ENCODE assay signal across 8 cellular contexts in the genomic region with DNA sequence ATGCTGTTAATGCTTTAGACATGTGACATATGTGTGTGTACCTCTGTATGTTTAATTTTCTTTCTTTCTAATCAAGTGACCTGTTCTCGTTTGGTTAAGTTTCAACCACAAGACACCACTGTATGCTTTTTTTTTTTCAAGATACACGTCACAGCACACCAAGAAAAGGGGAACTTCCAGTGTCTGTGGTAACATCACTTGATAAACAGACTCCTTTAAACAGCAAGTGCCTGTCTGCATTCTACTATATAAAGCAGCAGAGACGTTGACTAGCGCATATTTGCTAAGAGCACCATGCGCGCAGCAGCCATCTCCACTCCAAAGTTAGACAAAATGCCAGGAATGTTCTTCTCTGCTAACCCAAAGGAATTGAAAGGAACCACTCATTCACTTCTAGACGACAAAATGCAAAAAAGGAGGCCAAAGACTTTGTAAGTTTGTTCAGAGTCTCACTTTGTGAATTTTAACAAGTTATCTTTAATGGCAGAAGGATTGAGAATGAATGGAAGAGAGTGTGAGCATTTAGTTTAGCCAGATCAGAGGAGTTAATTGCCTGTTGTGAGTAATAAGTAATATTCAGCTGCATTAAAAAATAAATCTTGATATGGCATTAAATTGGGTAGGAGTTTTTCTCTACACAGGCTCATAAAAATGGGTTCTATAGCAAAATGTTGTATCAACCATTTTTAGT. TPM values are rescaled to one million over a fixed set of nuclear protein-coding genes. Genes with fewer than 3 reads are reported as not detected.
DNase-seq lines count a peak whose midpoint lies in the region; ATAC-seq and TF ChIP-seq lines count a peak whose summit lies in the region.

A gene with protein sequence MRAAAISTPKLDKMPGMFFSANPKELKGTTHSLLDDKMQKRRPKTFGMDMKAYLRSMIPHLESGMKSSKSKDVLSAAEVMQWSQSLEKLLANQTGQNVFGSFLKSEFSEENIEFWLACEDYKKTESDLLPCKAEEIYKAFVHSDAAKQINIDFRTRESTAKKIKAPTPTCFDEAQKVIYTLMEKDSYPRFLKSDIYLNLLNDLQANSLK (plus strand): TSS at position 275 of the 691 bp plus-strand sequence. CDS start 20 bp downstream, at position 295.

- peak within 1 kb of the TSS; percentile 65 for H3K27ac ChIP-seq in CD8-positive, alpha-beta T cell (ENCODE audit: low read depth, low read length)
- H3K27ac ChIP-seq in left ventricle myocardium inferior (replicated peaks), result no peak within 1 kb of the TSS
- no peak within 1 kb of the TSS for H3K27ac ChIP-seq in PC-3 (ENCODE audit: low read length)

- H3K27ac Mint-ChIP-seq in CD8-positive, alpha-beta T cell, result peak within 1 kb of the TSS; percentile 93
- peak within 1 kb of the TSS; percentile 88 to 97 (median 97) for H3K27ac Mint-ChIP-seq in IgD-negative memory B cell

- CTCF ChIA-PET in CD8-positive, alpha-beta T cell (lab: Charles Lee), result no interaction called here
- CTCF ChIA-PET in activated CD8-positive, alpha-beta memory T cell treated with anti-CD3 and anti-CD28 coated beads for 36 hours (lab: Charles Lee), result no interaction called here
- CTCF ChIA-PET in PC-3 (lab: Charles Lee), result no interaction called here

- no peak within 1 kb of the TSS for H3K4me2 ChIP-seq in PC-3 (ENCODE audit: low read length)

- H3K4me1 Mint-ChIP-seq in CD8-positive, alpha-beta T cell (ENCODE audit: low read depth), result peaks cover 51% of the 10 kb centered on the region
- H3K4me1 Mint-ChIP-seq in IgD-negative memory B cell, result peaks cover 7 to 17% (median 11%) of the 10 kb centered on the region in 3 donors

- TF ChIP-seq CTCF in CD8-positive, alpha-beta T cell (IDR thresholded peaks at IDR 0.05), result no peak
- TF ChIP-seq CTCF in left ventricle myocardium inferior (IDR thresholded peaks at IDR 0.05; ENCODE audit: borderline replicate concordance) (no peak), PC-3 (conservative IDR thresholded peaks at IDR 0.05; ENCODE audit: low read depth, low read length) (no peak)

- peaks cover 6% of the 10 kb centered on the region for H3K36me3 Mint-ChIP-seq in CD8-positive, alpha-beta T cell
- H3K36me3 Mint-ChIP-seq in IgD-negative memory B cell, result no peaks in the 10 kb centered on the region

- H3K9me3 ChIP-seq in CD8-positive, alpha-beta T cell (ENCODE audit: low read length), result no peaks in the 10 kb centered on the region
- H3K9me3 ChIP-seq in left ventricle myocardium inferior (replicated peaks) (peaks cover under 1% of the 10 kb centered on the region), PC-3 (ENCODE audit: low read length) (no peaks in the 10 kb centered on the region)

- H3K4me3 ChIP-seq in CD8-positive, alpha-beta T cell (ENCODE audit: low read depth, low read length), result no peak within 1 kb of the TSS
- H3K4me3 ChIP-seq in left ventricle myocardium inferior (no peak within 1 kb of the TSS), PC-3 (ENCODE audit: low read length) (no peak within 1 kb of the TSS)

- H3K27me3 ChIP-seq in CD8-positive, alpha-beta T cell (ENCODE audit: insufficient read depth, low read length), result no peaks in the 10 kb centered on the region
- no peaks in the 10 kb centered on the region for H3K27me3 ChIP-seq in left ventricle myocardium inferior (ENCODE audit: low read depth)
- H3K27me3 ChIP-seq in PC-3 (ENCODE audit: low read length), result no peaks in the 10 kb centered on the region

- no peaks in the 10 kb centered on the region for H3K79me2 ChIP-seq in PC-3 (ENCODE audit: low read length)

- POLR2A ChIA-PET in CD8-positive, alpha-beta T cell (lab: Charles Lee), result interaction anchor here (0.5 kb wide), 1 partner anchor 21 kb away, joined by 3 read pairs; no protein-coding TSS in a partner anchor
- POLR2A ChIA-PET in activated CD8-positive, alpha-beta memory T cell treated with anti-CD3 and anti-CD28 coated beads for 36 hours (lab: Charles Lee), result no interaction called here
- POLR2A ChIA-PET in PC-3 (lab: Charles Lee; ENCODE audit: unreplicated experiment), result no interaction called here

- H3F3A ChIP-seq in PC-3 (ENCODE audit: low read length, unreplicated experiment), result no peaks in the 10 kb centered on the region

- H3K9me3 Mint-ChIP-seq in CD8-positive, alpha-beta T cell, result peaks cover 2% of the 10 kb centered on the region
- no peaks in the 10 kb centered on the region for H3K9me3 Mint-ChIP-seq in IgD-negative memory B cell

- peak; percentile 32 to 68 (median 53) for DNase-seq in CD8-positive, alpha-beta T cell
- peak; percentile 16 for DNase-seq in left ventricle myocardium inferior
- peak in 2 of 3 experiments; percentile 24 to 40 for DNase-seq in stimulated activated CD4-positive, alpha-beta T cell treated with anti-CD3 and anti-CD28 coated beads, TNF-alpha, amount 100 ng/mL, for 4 hours (ENCODE audit: low read depth in 3 of 3)
- no peak for DNase-seq in PC-3
- DNase-seq in iPS-NIHi7 (ENCODE audit: extremely low spot score), result no peak

- ATAC-seq in CD8-positive, alpha-beta T cell, result peak; percentile 82
- peak; percentile 74 for ATAC-seq in GM21381 (IDR thresholded peaks at IDR 0.05; ENCODE audit: unreplicated experiment)
- ATAC-seq in PC-3, result no peak

- BruUV-seq in PC-3 (replicated peaks; lab: Mats Ljungman, UMichigan), result no TSS peak

- peak within 1 kb of the TSS; percentile 82 for H3K4me3 Mint-ChIP-seq in CD8-positive, alpha-beta T cell
- H3K4me3 Mint-ChIP-seq in IgD-negative memory B cell, result peak within 1 kb of the TSS; percentile 54 to 92 (median 72)

- H4K20me1 ChIP-seq in PC-3 (ENCODE audit: low read length), result no peaks in the 10 kb centered on the region

- H3K4me1 ChIP-seq in CD8-positive, alpha-beta T cell (ENCODE audit: insufficient read depth, low read length), result peaks cover 18% of the 10 kb centered on the region
- H3K4me1 ChIP-seq in left ventricle myocardium inferior (no peaks in the 10 kb centered on the region), PC-3 (ENCODE audit: insufficient read depth, low read length) (peaks cover 4% of the 10 kb centered on the region; the same call in 1 of the 2 replicates)

- H3K9ac ChIP-seq in PC-3 (ENCODE audit: low read length), result no peak within 1 kb of the TSS

- intact Hi-C loops in CD8-positive, alpha-beta T cell (cut with DNase I, micrococcal nuclease), result loop anchor here (1.0 to 5.0 kb wide), 4 partner anchors 17 to 547 kb away; a partner anchor contains a TSS
- intact Hi-C loops in left ventricle myocardium inferior (cut with micrococcal nuclease) (no loop called here), PC-3 (cut with micrococcal nuclease) (no loop called here)

- no peaks in the 10 kb centered on the region for H3K36me3 ChIP-seq in CD8-positive, alpha-beta T cell (ENCODE audit: insufficient read depth, low read length)
- H3K36me3 ChIP-seq in left ventricle myocardium inferior, result no peaks in the 10 kb centered on the region
- no peaks in the 10 kb centered on the region for H3K36me3 ChIP-seq in PC-3 (ENCODE audit: low read depth, low read length)

- no peaks in the 10 kb centered on the region for H3K9me2 ChIP-seq in PC-3 (replicated peaks; ENCODE audit: low read length)

- H3K27me3 Mint-ChIP-seq in CD8-positive, alpha-beta T cell (ENCODE audit: low read depth), result no peaks in the 10 kb centered on the region
- H3K27me3 Mint-ChIP-seq in IgD-negative memory B cell, result peaks cover 11% of the 10 kb centered on the region

- H2AFZ ChIP-seq in PC-3 (ENCODE audit: low read length), result no peak within 1 kb of the TSS

RNA-seq across cellular contexts. Expression of the gene that starts here (rescaled TPM):
- total RNA-seq in CD8-positive, alpha-beta T cell, result 100 to 1,000 TPM; 366 to 383 TPM
- polyA plus RNA-seq in IgD-negative memory B cell, result 119 TPM
- 10 to 100 TPM; 25.8 to 28.7 TPM for total RNA-seq in activated CD8-positive, alpha-beta memory T cell treated with anti-CD3 and anti-CD28 coated beads for 36 hours
- total RNA-seq in left ventricle myocardium inferior (0.74 TPM), PC-3 (2014; rRNA removed) (not detected in 2 replicates)

Comparison
In these comparisons a context has a peak if more than half of its experiments do, and no peak if none do; other contexts are left out.
1. RNA of the gene that starts here (total RNA-seq): 366 to 383 TPM in CD8-positive, alpha-beta T cell and 25.8 to 28.7 TPM in activated CD8-positive, alpha-beta memory T cell treated with anti-CD3 and anti-CD28 coated beads for 36 hours; 0.74 TPM in left ventricle myocardium inferior (single experiment) and not detected in PC-3; every median in the first group is over 10 times any median in the second.
2. RNA of the gene that starts here (total RNA-seq): 366 to 383 TPM in CD8-positive, alpha-beta T cell; 25.8 to 28.7 TPM in activated CD8-positive, alpha-beta memory T cell treated with anti-CD3 and anti-CD28 coated beads for 36 hours; every median in the first group is over 10 times any median in the second.
3. Peak in DNase-seq in left ventricle myocardium inferior; RNA of the gene not detected or under 1 TPM.
4. DNase-seq: peak in CD8-positive, alpha-beta T cell (7 of 7) and stimulated activated CD4-positive, alpha-beta T cell treated with anti-CD3 and anti-CD28 coated beads, TNF-alpha, amount 100 ng/mL, for 4 hours (2 of 3); none in PC-3 (single experiment) and iPS-NIHi7 (single experiment).
5. intact Hi-C loops: an anchor here in CD8-positive, alpha-beta T cell (1.0 to 5.0 kb wide); none called in left ventricle myocardium inferior and PC-3.